ENCODE assay signal across 2 cellular contexts in the genomic region with DNA sequence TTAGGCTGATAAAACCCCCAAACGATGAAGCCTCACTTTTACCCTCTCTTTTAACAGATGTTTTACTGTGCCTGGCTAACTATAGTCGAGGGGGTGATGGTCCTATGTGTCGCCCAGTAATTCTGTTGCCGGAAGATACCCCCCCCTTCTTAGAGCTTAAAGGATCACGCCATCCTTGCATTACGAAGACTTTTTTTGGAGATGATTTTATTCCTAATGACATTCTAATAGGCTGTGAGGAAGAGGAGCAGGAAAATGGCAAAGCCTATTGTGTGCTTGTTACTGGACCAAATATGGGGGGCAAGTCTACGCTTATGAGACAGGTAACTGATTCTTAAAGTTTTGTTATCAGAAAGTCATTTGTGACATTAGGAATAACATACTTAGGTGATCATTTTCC.
A peak's percentile ranks its signal among the peaks of the same experiment; 100 is the strongest.
TF ChIP-seq lines count a peak whose summit lies in the region.

No MANE protein-coding gene starts in this region.

TF ChIP-seq in K562, 482 proteins besides CTCF, POLR2A, EP300 and RAD21 (continued from another document and continues in another):
- TF ChIP-seq, protein P1, sequence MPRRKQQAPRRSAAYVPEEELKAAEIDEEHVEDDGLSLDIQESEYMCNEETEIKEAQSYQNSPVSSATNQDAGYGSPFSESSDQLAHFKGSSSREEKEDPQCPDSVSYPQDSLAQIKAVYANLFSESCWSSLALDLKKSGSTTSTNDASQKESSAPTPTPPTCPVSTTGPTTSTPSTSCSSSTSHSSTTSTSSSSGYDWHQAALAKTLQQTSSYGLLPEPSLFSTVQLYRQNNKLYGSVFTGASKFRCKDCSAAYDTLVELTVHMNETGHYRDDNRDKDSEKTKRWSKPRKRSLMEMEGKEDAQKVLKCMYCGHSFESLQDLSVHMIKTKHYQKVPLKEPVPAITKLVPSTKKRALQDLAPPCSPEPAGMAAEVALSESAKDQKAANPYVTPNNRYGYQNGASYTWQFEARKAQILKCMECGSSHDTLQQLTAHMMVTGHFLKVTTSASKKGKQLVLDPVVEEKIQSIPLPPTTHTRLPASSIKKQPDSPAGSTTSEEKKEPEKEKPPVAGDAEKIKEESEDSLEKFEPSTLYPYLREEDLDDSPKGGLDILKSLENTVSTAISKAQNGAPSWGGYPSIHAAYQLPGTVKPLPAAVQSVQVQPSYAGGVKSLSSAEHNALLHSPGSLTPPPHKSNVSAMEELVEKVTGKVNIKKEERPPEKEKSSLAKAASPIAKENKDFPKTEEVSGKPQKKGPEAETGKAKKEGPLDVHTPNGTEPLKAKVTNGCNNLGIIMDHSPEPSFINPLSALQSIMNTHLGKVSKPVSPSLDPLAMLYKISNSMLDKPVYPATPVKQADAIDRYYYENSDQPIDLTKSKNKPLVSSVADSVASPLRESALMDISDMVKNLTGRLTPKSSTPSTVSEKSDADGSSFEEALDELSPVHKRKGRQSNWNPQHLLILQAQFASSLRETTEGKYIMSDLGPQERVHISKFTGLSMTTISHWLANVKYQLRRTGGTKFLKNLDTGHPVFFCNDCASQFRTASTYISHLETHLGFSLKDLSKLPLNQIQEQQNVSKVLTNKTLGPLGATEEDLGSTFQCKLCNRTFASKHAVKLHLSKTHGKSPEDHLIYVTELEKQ (CRISPR knock-in tag; IDR thresholded peaks at IDR 0.05) = no peak
- TF ChIP-seq STAG1 (CRISPR knock-in tag; IDR thresholded peaks at IDR 0.05; ENCODE audit: borderline replicate concordance) = no peak
- peak in 1 of 2 experiments; percentile 79; a peak in 1 of 3 replicates for TF ChIP-seq CBX3 (IDR thresholded peaks at IDR 0.05; ENCODE audit: borderline replicate concordance in 1 of 2, low read length in 2 of 2)
- no peak for TF ChIP-seq ZBED1 (IDR thresholded peaks at IDR 0.05)
- peak; percentile 97 for TF ChIP-seq ZNF324 (CRISPR knock-in tag; IDR thresholded peaks at IDR 0.05)
- TF ChIP-seq, protein P2, sequence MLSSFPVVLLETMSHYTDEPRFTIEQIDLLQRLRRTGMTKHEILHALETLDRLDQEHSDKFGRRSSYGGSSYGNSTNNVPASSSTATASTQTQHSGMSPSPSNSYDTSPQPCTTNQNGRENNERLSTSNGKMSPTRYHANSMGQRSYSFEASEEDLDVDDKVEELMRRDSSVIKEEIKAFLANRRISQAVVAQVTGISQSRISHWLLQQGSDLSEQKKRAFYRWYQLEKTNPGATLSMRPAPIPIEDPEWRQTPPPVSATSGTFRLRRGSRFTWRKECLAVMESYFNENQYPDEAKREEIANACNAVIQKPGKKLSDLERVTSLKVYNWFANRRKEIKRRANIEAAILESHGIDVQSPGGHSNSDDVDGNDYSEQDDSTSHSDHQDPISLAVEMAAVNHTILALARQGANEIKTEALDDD (IDR thresholded peaks at IDR 0.05) = no peak
- TF ChIP-seq TARDBP (IDR thresholded peaks at IDR 0.05) = no peak
- TF ChIP-seq, protein P3, sequence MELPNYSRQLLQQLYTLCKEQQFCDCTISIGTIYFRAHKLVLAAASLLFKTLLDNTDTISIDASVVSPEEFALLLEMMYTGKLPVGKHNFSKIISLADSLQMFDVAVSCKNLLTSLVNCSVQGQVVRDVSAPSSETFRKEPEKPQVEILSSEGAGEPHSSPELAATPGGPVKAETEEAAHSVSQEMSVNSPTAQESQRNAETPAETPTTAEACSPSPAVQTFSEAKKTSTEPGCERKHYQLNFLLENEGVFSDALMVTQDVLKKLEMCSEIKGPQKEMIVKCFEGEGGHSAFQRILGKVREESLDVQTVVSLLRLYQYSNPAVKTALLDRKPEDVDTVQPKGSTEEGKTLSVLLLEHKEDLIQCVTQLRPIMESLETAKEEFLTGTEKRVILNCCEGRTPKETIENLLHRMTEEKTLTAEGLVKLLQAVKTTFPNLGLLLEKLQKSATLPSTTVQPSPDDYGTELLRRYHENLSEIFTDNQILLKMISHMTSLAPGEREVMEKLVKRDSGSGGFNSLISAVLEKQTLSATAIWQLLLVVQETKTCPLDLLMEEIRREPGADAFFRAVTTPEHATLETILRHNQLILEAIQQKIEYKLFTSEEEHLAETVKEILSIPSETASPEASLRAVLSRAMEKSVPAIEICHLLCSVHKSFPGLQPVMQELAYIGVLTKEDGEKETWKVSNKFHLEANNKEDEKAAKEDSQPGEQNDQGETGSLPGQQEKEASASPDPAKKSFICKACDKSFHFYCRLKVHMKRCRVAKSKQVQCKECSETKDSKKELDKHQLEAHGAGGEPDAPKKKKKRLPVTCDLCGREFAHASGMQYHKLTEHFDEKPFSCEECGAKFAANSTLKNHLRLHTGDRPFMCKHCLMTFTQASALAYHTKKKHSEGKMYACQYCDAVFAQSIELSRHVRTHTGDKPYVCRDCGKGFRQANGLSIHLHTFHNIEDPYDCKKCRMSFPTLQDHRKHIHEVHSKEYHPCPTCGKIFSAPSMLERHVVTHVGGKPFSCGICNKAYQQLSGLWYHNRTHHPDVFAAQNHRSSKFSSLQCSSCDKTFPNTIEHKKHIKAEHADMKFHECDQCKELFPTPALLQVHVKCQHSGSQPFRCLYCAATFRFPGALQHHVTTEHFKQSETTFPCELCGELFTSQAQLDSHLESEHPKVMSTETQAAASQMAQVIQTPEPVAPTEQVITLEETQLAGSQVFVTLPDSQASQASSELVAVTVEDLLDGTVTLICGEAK (IDR thresholded peaks at IDR 0.05) = no peak
- TF ChIP-seq, protein P3 (CRISPR knock-in tag; IDR thresholded peaks at IDR 0.05) = no peak
- peak; percentile 37; the same call in 1 of the 2 replicates for TF ChIP-seq TRIM28 (IDR thresholded peaks at IDR 0.05)
- no peak for TF ChIP-seq CHD2 (IDR thresholded peaks at IDR 0.05; ENCODE audit: low read depth, low read length)

TF ChIP-seq in neural cell, 6 proteins besides CTCF, POLR2A, EP300 and RAD21:
- TF ChIP-seq, protein P4, sequence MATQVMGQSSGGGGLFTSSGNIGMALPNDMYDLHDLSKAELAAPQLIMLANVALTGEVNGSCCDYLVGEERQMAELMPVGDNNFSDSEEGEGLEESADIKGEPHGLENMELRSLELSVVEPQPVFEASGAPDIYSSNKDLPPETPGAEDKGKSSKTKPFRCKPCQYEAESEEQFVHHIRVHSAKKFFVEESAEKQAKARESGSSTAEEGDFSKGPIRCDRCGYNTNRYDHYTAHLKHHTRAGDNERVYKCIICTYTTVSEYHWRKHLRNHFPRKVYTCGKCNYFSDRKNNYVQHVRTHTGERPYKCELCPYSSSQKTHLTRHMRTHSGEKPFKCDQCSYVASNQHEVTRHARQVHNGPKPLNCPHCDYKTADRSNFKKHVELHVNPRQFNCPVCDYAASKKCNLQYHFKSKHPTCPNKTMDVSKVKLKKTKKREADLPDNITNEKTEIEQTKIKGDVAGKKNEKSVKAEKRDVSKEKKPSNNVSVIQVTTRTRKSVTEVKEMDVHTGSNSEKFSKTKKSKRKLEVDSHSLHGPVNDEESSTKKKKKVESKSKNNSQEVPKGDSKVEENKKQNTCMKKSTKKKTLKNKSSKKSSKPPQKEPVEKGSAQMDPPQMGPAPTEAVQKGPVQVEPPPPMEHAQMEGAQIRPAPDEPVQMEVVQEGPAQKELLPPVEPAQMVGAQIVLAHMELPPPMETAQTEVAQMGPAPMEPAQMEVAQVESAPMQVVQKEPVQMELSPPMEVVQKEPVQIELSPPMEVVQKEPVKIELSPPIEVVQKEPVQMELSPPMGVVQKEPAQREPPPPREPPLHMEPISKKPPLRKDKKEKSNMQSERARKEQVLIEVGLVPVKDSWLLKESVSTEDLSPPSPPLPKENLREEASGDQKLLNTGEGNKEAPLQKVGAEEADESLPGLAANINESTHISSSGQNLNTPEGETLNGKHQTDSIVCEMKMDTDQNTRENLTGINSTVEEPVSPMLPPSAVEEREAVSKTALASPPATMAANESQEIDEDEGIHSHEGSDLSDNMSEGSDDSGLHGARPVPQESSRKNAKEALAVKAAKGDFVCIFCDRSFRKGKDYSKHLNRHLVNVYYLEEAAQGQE (IDR thresholded peaks at IDR 0.05; ENCODE audit: borderline replicate concordance) = no peak
- TF ChIP-seq SMC3 (conservative IDR thresholded peaks at IDR 0.05; ENCODE audit: poor library complexity) (no peak), POLR2AphosphoS5 (IDR thresholded peaks at IDR 0.05) (peak; percentile 21), EZH2 (IDR thresholded peaks at IDR 0.05; ENCODE audit: borderline replicate concordance, insufficient read depth, low read length, poor library complexity, severe bottlenecking) (no peak), TAF1 (IDR thresholded peaks at IDR 0.05; ENCODE audit: low read depth) (no peak), MXI1 (conservative IDR thresholded peaks at IDR 0.05; ENCODE audit: poor library complexity, severe bottlenecking) (no peak)
